ENCODE assay signal across 7 cellular contexts in genomic region chr5:132776932-132777208, GRCh38. TPM values are rescaled to one million over a fixed set of nuclear protein-coding genes. Genes with fewer than 3 reads are reported as not detected.
A peak's percentile ranks its signal among the peaks of the same experiment; 100 is the strongest.
DNase-seq lines count a peak whose midpoint lies in the region; ATAC-seq and TF ChIP-seq lines count a peak whose summit lies in the region.

No MANE protein-coding gene starts in this region.

- WGBS in liver: under 1% methylated on average over 41 of the region's 41 CpGs

- H3K4me1 Mint-ChIP-seq in T-helper 17 cell: peaks cover 32% of the 10 kb centered on the region

- no peak overlapping the region for H3K4me3 Mint-ChIP-seq in T-helper 17 cell

- H3K36me3 Mint-ChIP-seq in T-helper 17 cell (ENCODE audit: low read depth): no peaks in the 10 kb centered on the region

- intact Hi-C loops in upper lobe of right lung (cut with DNase I): no loop called here

- peak overlapping the region in 1 of 2 donors; percentile 43 for H3K9ac ChIP-seq in liver (ENCODE audit: low read depth in 1 of 2, low read length in 2 of 2)

- H3K27ac ChIP-seq in brain microvascular endothelial cell (no peak overlapping the region), liver (ENCODE audit: low read depth in 1 of 2, low read length in 2 of 2) (no peak overlapping the region), upper lobe of right lung (peak overlapping the region; percentile 78)

- peaks cover 3 to 24% (median 7%) of the 10 kb centered on the region in 4 donors for H3K4me1 ChIP-seq in liver (ENCODE audit: control insufficient read depth in 4 of 4, insufficient read depth in 4 of 4, low read length in 3 of 4)
- peaks cover 29% of the 10 kb centered on the region for H3K4me1 ChIP-seq in upper lobe of right lung

- TF ChIP-seq CTCF in brain microvascular endothelial cell (IDR thresholded peaks at IDR 0.05; ENCODE audit: low read depth, low read length, missing control alignments): no peak
- no peak for TF ChIP-seq CTCF in liver (IDR thresholded peaks at IDR 0.05; ENCODE audit: low read depth, low read length, missing input control)
- TF ChIP-seq CTCF in upper lobe of right lung (IDR thresholded peaks at IDR 0.05): no peak

- no peaks in the 10 kb centered on the region for H3K9me3 ChIP-seq in liver (ENCODE audit: control insufficient read depth in 4 of 4, low read length in 3 of 4)
- H3K9me3 ChIP-seq in upper lobe of right lung: no peaks in the 10 kb centered on the region
- no peaks in the 10 kb centered on the region for H3K9me3 ChIP-seq in T-helper 17 cell (ENCODE audit: control insufficient read depth, low read length, poor library complexity, severe bottlenecking)

- H3K4me3 ChIP-seq in brain microvascular endothelial cell (ENCODE audit: low read depth, low read length) (peak overlapping the region; percentile 77), liver (ENCODE audit: low read depth in 1 of 3, low read length in 3 of 3) (peak overlapping the region; percentile 29 to 83 (median 81)), upper lobe of right lung (peak overlapping the region; percentile 73)

- H3K27ac Mint-ChIP-seq in T-helper 17 cell: no peak overlapping the region

- TF ChIP-seq RAD21 in liver (IDR thresholded peaks at IDR 0.05): no peak

- in situ Hi-C loops in brain microvascular endothelial cell (cut with HindIII; ENCODE audit: low pct_ligation_motif_present, low sequenced_read_pairs): no loop called here

- peak; percentile 41 for ATAC-seq in HG03159 (IDR thresholded peaks at IDR 0.05; ENCODE audit: unreplicated experiment)
- no peak for ATAC-seq in upper lobe of right lung
- ATAC-seq in T-helper 17 cell: no peak

- H3K27me3 Mint-ChIP-seq in T-helper 17 cell: peaks cover 27% of the 10 kb centered on the region

- H3K36me3 ChIP-seq in brain microvascular endothelial cell (replicated peaks) (no peaks in the 10 kb centered on the region), liver (ENCODE audit: control insufficient read depth in 4 of 4, insufficient read depth in 3 of 4, low read depth in 1 of 4, low read length in 3 of 4) (no peaks in the 10 kb centered on the region), upper lobe of right lung (no peaks in the 10 kb centered on the region)

- DNase-seq in brain microvascular endothelial cell: no peak
- DNase-seq in upper lobe of right lung: no peak
- DNase-seq in NCI-H2227 (lab: John Stamatoyannopoulos, UW; ENCODE audit: unreplicated experiment): no peak
- DNase-seq in T-helper 17 cell: no peak
- DNase-seq in NCI-H2196 (lab: John Stamatoyannopoulos, UW; ENCODE audit: unreplicated experiment): no peak

- H3K27me3 ChIP-seq in brain microvascular endothelial cell (replicated peaks): no peaks in the 10 kb centered on the region
- H3K27me3 ChIP-seq in liver (ENCODE audit: control insufficient read depth in 4 of 4, insufficient read depth in 4 of 4, low read length in 3 of 4): no peaks in the 10 kb centered on the region
- peaks cover 3% of the 10 kb centered on the region for H3K27me3 ChIP-seq in upper lobe of right lung

TF ChIP-seq in liver, 16 proteins besides CTCF, POLR2A, EP300 and RAD21:
- no peak for TF ChIP-seq HNF4G (IDR thresholded peaks at IDR 0.05)
- TF ChIP-seq TAF1 (conservative IDR thresholded peaks at IDR 0.05): no peak
- TF ChIP-seq FOXA2 (IDR thresholded peaks at IDR 0.05): no peak
- TF ChIP-seq RXRA (IDR thresholded peaks at IDR 0.05): no peak
- no peak for TF ChIP-seq MAX (IDR thresholded peaks at IDR 0.05)
- no peak for TF ChIP-seq EGR1 (IDR thresholded peaks at IDR 0.05; ENCODE audit: low read depth in 2 of 2)
- TF ChIP-seq SP1 (IDR thresholded peaks at IDR 0.05): no peak
- no peak for TF ChIP-seq FOXA1 (IDR thresholded peaks at IDR 0.05)
- no peak for TF ChIP-seq HNF4A (conservative IDR thresholded peaks at IDR 0.05)
- TF ChIP-seq ZBTB33 (IDR thresholded peaks at IDR 0.05): no peak
- no peak for TF ChIP-seq JUND (IDR thresholded peaks at IDR 0.05)
- no peak for TF ChIP-seq NR2F2 (IDR thresholded peaks at IDR 0.05)
- TF ChIP-seq ATF3 (IDR thresholded peaks at IDR 0.05): no peak
- TF ChIP-seq YY1 (IDR thresholded peaks at IDR 0.05): no peak
- TF ChIP-seq GABPA (IDR thresholded peaks at IDR 0.05 in 1 of 2, conservative IDR thresholded peaks at IDR 0.05 in 1 of 2): no peak
- no peak for TF ChIP-seq REST (IDR thresholded peaks at IDR 0.05)
TF ChIP-seq in liver: peak in this region for 0.

RNA-seq across cellular contexts. Expression of gene SEPTIN8, which starts 0.2 kb away (rescaled TPM):
- total RNA-seq in liver (10 to 100 TPM; 11.8 to 16.5 TPM), upper lobe of right lung (42.6 TPM), T-helper 17 cell (1 to 10 TPM; 8.0 to 8.8 TPM)
- polyA plus RNA-seq in liver: 1 to 10 TPM; 4.7 to 7.8 TPM

RNA-seq across cellular contexts. Expression of gene CCNI2, which starts 29.6 kb away (rescaled TPM):
- total RNA-seq in liver (under 1 TPM; 0.05 to 0.17 TPM), upper lobe of right lung (0.55 TPM), T-helper 17 cell (10 to 100 TPM in 1 of 2 donors, 1 to 10 TPM in 1; 8.7 to 13.7 TPM)
- under 1 TPM; 0.02 to 0.57 TPM for polyA plus RNA-seq in liver

RNA-seq across cellular contexts. Expression of gene SOWAHA, which starts 36.2 kb away (rescaled TPM):
- total RNA-seq in liver (1 to 10 TPM; 1.6 to 1.9 TPM), upper lobe of right lung (not detected), T-helper 17 cell (not detected)
- 1 to 10 TPM; 1.3 to 2.2 TPM for polyA plus RNA-seq in liver

RNA-seq across cellular contexts. Expression of gene KIF3A, which starts 39.5 kb away (rescaled TPM):
- 1 to 10 TPM in 1 of 2 donors, under 1 TPM in 1; 0.92 to 1.2 TPM for total RNA-seq in liver
- polyA plus RNA-seq in liver: under 1 TPM; 0.58 to 0.79 TPM
- 10.5 TPM for total RNA-seq in upper lobe of right lung
- total RNA-seq in T-helper 17 cell: 10 to 100 TPM; 12.6 to 17.9 TPM

RNA-seq across cellular contexts. Expression of gene SHROOM1, which starts 53.6 kb away (rescaled TPM):
- total RNA-seq in liver (10 to 100 TPM in 1 of 2 donors, 1 to 10 TPM in 1; 6.1 to 23.0 TPM), upper lobe of right lung (24.2 TPM), T-helper 17 cell (under 1 TPM in 1 of 2 donors, not detected in 1; 0.20 TPM)
- 10 to 100 TPM; 13.7 to 28.5 TPM for polyA plus RNA-seq in liver
